22 cellular contexts compared by ENCODE assay signal in genomic region chr13:75783906-75784485, GRCh38.
DNase-seq lines count a peak whose midpoint lies in the region; ATAC-seq and TF ChIP-seq lines count a peak whose summit lies in the region.
"Had no signal": no experiment of that assay in that cellular context is flagged by ENCODE, and none has a peak within 500 bp of the region (broad histone marks: within the 10 kb centered on the region; RNA-seq: fewer than 3 reads in every experiment).

No MANE protein-coding gene starts in this region.

- H3K4me1 Mint-ChIP-seq in type B pancreatic cell (ENCODE audit: unreplicated experiment) = peaks cover 3% of the 10 kb centered on the region
- H3K4me1 Mint-ChIP-seq: GM23338 had no signal

- DNase-seq in heart left ventricle = no peak
- no peak for DNase-seq in right cardiac atrium
- peak; percentile 20 for DNase-seq in RPMI7951 (ENCODE audit: low read depth)
- DNase-seq in mesenchymal stem cell = no peak
- no peak for DNase-seq in type B pancreatic cell (ENCODE audit: extremely low spot score, unreplicated experiment)
- no peak for DNase-seq in AG08395 (ENCODE audit: low spot score)
- DNase-seq in HuH-7.5 (ENCODE audit: low spot score) = no peak
- DNase-seq in EL = no peak
- DNase-seq: 8988T; BE2C; Caco-2; CD4-positive, CD25-positive, alpha-beta regulatory T cell; HCEC 1CT; NCI-H1105 treated with DMSO at 0.1 percent for 48 hours; NCI-H1694; NCI-H2081 treated with DMSO at 0.1 percent for 48 hours; NCI-H748 treated with DMSO at 0.1 percent for 48 hours; NK-92 treated with Interleukin-12 subunit alpha and Interleukin-12 subunit beta, amount 100 ng/mL, for 24 hours; SHP77 treated with DMSO at 0.1 percent for 48 hours had no signal

- H3K79me1 ChIP-seq in mesenchymal stem cell (replicated peaks; ENCODE audit: low read length, poor library complexity, severe bottlenecking) = peaks cover 19% of the 10 kb centered on the region

- H2BK12ac ChIP-seq in mesenchymal stem cell (ENCODE audit: low read length in 2 of 2) = no peak overlapping the region

- H2BK5ac ChIP-seq in mesenchymal stem cell (ENCODE audit: low read depth, low read length, poor library complexity, severe bottlenecking) = peak overlapping the region; percentile 73

- H3K27me3 ChIP-seq in heart left ventricle = no peaks in the 10 kb centered on the region
- H3K27me3 ChIP-seq in right cardiac atrium (ENCODE audit: control insufficient read depth, insufficient read depth) = no peaks in the 10 kb centered on the region
- H3K27me3 ChIP-seq in mesenchymal stem cell (ENCODE audit: control insufficient read depth in 1 of 2, insufficient read depth in 1 of 2, low read length in 2 of 2) = no peaks in the 10 kb centered on the region
- H3K27me3 ChIP-seq: BE2C had no signal

- no peak for ATAC-seq in heart left ventricle
- ATAC-seq in right cardiac atrium = no peak
- ATAC-seq: GM12878, GM23338, K562 had no signal

- H3K23ac ChIP-seq in mesenchymal stem cell (ENCODE audit: low read length in 2 of 2) = no peak overlapping the region

- H3K27ac Mint-ChIP-seq in type B pancreatic cell = peak overlapping the region; percentile 28
- H3K27ac Mint-ChIP-seq: GM23338 had no signal

- H3K4me2 ChIP-seq in mesenchymal stem cell (ENCODE audit: low read length, poor library complexity, severe bottlenecking) = no peak overlapping the region
- H3K4me2 ChIP-seq: GM23338 had no signal

- H3K14ac ChIP-seq in mesenchymal stem cell (ENCODE audit: low read length in 2 of 2) = no peak overlapping the region

- no peak for TF ChIP-seq POLR2A in heart left ventricle (IDR thresholded peaks at IDR 0.05)

- H3K27me3 Mint-ChIP-seq in type B pancreatic cell = no peaks in the 10 kb centered on the region
- H3K27me3 Mint-ChIP-seq: CD4-positive, CD25-positive, alpha-beta regulatory T cell had no signal

- intact Hi-C loops in heart left ventricle (cut with DNase I) (no loop called here), right cardiac atrium (cut with DNase I) (no loop called here)

- H3K36me3 ChIP-seq in heart left ventricle (no peaks in the 10 kb centered on the region), mesenchymal stem cell (ENCODE audit: control insufficient read depth in 1 of 2, insufficient read depth in 2 of 2, low read depth in 1 of 2, low read length in 2 of 2) (peaks cover 0 to 11% of the 10 kb centered on the region in 2 experiments)
- H3K36me3 ChIP-seq: BE2C had no signal

- no peak overlapping the region for H4K91ac ChIP-seq in mesenchymal stem cell (ENCODE audit: low read length)

- no peak overlapping the region for H2AK5ac ChIP-seq in mesenchymal stem cell (ENCODE audit: low read length, severe bottlenecking)

- no peak overlapping the region for H3K4ac ChIP-seq in mesenchymal stem cell (ENCODE audit: low read depth in 1 of 2, low read length in 2 of 2)

- H3K9me3 Mint-ChIP-seq in type B pancreatic cell = peaks cover 19% of the 10 kb centered on the region

- H3K36me3 Mint-ChIP-seq in type B pancreatic cell = peaks cover 29% of the 10 kb centered on the region

- no peak overlapping the region for H2AFZ ChIP-seq in mesenchymal stem cell (ENCODE audit: low read depth, low read length)
- H2AFZ ChIP-seq: GM23338 had no signal

- H3K4me3 ChIP-seq in heart left ventricle (no peak overlapping the region), right cardiac atrium (ENCODE audit: low read length) (no peak overlapping the region), mesenchymal stem cell (ENCODE audit: insufficient read depth in 1 of 2, low read depth in 1 of 2, low read length in 2 of 2) (no peak overlapping the region)
- H3K4me3 ChIP-seq: GM12878, GM23338, K562 had no signal

- 37 to 40% (median 39%) methylated on average over 4 of the region's 4 CpGs for WGBS in heart left ventricle, 4 donors
- 40% methylated on average over 4 of the region's 4 CpGs for WGBS in right cardiac atrium
- WGBS in mesenchymal stem cell = 99% methylated on average over 3 of the region's 4 CpGs

- peak overlapping the region; percentile 22 for H3K9ac ChIP-seq in mesenchymal stem cell (ENCODE audit: low read length)

- no peak overlapping the region for H2BK15ac ChIP-seq in mesenchymal stem cell (ENCODE audit: low read depth, poor library complexity, severe bottlenecking)

- H4K8ac ChIP-seq in mesenchymal stem cell (ENCODE audit: low read length) = no peak overlapping the region

- H3K18ac ChIP-seq in mesenchymal stem cell (ENCODE audit: low read depth in 1 of 2, low read length in 2 of 2) = no peak overlapping the region

- no peak overlapping the region for H2BK120ac ChIP-seq in mesenchymal stem cell (ENCODE audit: low read depth, low read length)

- TF ChIP-seq CTCF in heart left ventricle (IDR thresholded peaks at IDR 0.05) = no peak
- no peak for TF ChIP-seq CTCF in type B pancreatic cell (conservative IDR thresholded peaks at IDR 0.05)

- H3K9me3 ChIP-seq in heart left ventricle = peaks cover 0 to 30% (median 6%) of the 10 kb centered on the region in 12 donors
- H3K9me3 ChIP-seq in right cardiac atrium (ENCODE audit: control insufficient read depth, low read length) = no peaks in the 10 kb centered on the region
- H3K9me3 ChIP-seq in mesenchymal stem cell (ENCODE audit: control insufficient read depth, low read length) = no peaks in the 10 kb centered on the region
- H3K9me3 ChIP-seq: BE2C had no signal

- H3K4me3 Mint-ChIP-seq in type B pancreatic cell = no peak overlapping the region
- H3K4me3 Mint-ChIP-seq: CD4-positive, CD25-positive, alpha-beta regulatory T cell; GM23338 had no signal

- H3K4me1 ChIP-seq in heart left ventricle (peaks cover 0 to 45% (median 20%) of the 10 kb centered on the region in 12 donors), right cardiac atrium (ENCODE audit: control insufficient read depth, insufficient read depth, low read length) (peaks cover 7% of the 10 kb centered on the region), mesenchymal stem cell (ENCODE audit: control insufficient read depth, insufficient read depth, low read depth, low read length) (peaks cover 2% of the 10 kb centered on the region)

- H3K27ac ChIP-seq in heart left ventricle = peak overlapping the region in 9 of 12 donors; percentile 1 to 70 (median 46)
- H3K27ac ChIP-seq in right cardiac atrium (ENCODE audit: low read length) = no peak overlapping the region
- no peak overlapping the region for H3K27ac ChIP-seq in mesenchymal stem cell (ENCODE audit: low read length, poor library complexity, severe bottlenecking)

Comparison
In these comparisons a context has a peak if more than half of its experiments do, and no peak if none do; other contexts are left out.
1. H3K27ac ChIP-seq: peak in heart left ventricle (9 of 12); none in right cardiac atrium (single experiment) and mesenchymal stem cell (single experiment).